ENCODE assay signal across 2 cellular contexts in the genomic region with DNA sequence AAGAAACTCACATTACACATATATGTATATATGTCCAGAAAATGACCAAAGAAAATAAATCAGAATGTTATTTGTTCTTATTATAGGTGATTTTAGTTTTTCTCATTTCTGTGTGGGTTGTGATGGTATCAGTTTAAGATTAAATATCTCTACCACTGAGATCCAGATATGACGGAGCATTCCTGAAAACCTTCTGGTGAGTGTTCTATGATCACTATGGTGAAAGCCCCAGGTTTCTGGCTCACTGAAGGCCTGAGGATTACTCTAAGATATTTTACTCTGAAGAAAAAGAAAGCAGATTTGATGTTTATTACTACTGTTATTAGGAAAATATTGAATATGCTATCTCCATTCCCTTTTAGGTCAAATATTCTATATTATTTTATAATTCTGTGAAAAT.
TF ChIP-seq lines count a peak whose summit lies in the region.

No MANE protein-coding gene starts in this region.

TF ChIP-seq in H1, 55 proteins besides CTCF, POLR2A, EP300 and RAD21:
- TF ChIP-seq CREB1 (IDR thresholded peaks at IDR 0.05) (no peak), CEBPB (IDR thresholded peaks at IDR 0.05; ENCODE audit: low read depth, low read length) (no peak), POLR2AphosphoS5 (IDR thresholded peaks at IDR 0.05; ENCODE audit: low read depth, low read length) (no peak), BRCA1 (IDR thresholded peaks at IDR 0.05; ENCODE audit: low read depth, low read length) (no peak), CHD2 (IDR thresholded peaks at IDR 0.05; ENCODE audit: low read length) (no peak), HDAC6 (IDR thresholded peaks at IDR 0.05; ENCODE audit: low read depth, low read length) (no peak), FOSL1 (IDR thresholded peaks at IDR 0.05; ENCODE audit: insufficient read depth, low read depth, low read length) (no peak), TCF12 (IDR thresholded peaks at IDR 0.05; ENCODE audit: low read depth, low read length) (no peak), BCL11A (IDR thresholded peaks at IDR 0.05; ENCODE audit: low read depth in 2 of 2, low read length in 2 of 2) (no peak), HDAC2 (IDR thresholded peaks at IDR 0.05; ENCODE audit: borderline replicate concordance in 1 of 2, low read depth in 2 of 2, low read length in 2 of 2) (no peak), TEAD4 (IDR thresholded peaks at IDR 0.05; ENCODE audit: low read depth, low read length) (no peak)
- TF ChIP-seq, protein P1, sequence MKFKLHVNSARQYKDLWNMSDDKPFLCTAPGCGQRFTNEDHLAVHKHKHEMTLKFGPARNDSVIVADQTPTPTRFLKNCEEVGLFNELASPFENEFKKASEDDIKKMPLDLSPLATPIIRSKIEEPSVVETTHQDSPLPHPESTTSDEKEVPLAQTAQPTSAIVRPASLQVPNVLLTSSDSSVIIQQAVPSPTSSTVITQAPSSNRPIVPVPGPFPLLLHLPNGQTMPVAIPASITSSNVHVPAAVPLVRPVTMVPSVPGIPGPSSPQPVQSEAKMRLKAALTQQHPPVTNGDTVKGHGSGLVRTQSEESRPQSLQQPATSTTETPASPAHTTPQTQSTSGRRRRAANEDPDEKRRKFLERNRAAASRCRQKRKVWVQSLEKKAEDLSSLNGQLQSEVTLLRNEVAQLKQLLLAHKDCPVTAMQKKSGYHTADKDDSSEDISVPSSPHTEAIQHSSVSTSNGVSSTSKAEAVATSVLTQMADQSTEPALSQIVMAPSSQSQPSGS (IDR thresholded peaks at IDR 0.05; ENCODE audit: low read length), result no peak
- TF ChIP-seq, protein P2, sequence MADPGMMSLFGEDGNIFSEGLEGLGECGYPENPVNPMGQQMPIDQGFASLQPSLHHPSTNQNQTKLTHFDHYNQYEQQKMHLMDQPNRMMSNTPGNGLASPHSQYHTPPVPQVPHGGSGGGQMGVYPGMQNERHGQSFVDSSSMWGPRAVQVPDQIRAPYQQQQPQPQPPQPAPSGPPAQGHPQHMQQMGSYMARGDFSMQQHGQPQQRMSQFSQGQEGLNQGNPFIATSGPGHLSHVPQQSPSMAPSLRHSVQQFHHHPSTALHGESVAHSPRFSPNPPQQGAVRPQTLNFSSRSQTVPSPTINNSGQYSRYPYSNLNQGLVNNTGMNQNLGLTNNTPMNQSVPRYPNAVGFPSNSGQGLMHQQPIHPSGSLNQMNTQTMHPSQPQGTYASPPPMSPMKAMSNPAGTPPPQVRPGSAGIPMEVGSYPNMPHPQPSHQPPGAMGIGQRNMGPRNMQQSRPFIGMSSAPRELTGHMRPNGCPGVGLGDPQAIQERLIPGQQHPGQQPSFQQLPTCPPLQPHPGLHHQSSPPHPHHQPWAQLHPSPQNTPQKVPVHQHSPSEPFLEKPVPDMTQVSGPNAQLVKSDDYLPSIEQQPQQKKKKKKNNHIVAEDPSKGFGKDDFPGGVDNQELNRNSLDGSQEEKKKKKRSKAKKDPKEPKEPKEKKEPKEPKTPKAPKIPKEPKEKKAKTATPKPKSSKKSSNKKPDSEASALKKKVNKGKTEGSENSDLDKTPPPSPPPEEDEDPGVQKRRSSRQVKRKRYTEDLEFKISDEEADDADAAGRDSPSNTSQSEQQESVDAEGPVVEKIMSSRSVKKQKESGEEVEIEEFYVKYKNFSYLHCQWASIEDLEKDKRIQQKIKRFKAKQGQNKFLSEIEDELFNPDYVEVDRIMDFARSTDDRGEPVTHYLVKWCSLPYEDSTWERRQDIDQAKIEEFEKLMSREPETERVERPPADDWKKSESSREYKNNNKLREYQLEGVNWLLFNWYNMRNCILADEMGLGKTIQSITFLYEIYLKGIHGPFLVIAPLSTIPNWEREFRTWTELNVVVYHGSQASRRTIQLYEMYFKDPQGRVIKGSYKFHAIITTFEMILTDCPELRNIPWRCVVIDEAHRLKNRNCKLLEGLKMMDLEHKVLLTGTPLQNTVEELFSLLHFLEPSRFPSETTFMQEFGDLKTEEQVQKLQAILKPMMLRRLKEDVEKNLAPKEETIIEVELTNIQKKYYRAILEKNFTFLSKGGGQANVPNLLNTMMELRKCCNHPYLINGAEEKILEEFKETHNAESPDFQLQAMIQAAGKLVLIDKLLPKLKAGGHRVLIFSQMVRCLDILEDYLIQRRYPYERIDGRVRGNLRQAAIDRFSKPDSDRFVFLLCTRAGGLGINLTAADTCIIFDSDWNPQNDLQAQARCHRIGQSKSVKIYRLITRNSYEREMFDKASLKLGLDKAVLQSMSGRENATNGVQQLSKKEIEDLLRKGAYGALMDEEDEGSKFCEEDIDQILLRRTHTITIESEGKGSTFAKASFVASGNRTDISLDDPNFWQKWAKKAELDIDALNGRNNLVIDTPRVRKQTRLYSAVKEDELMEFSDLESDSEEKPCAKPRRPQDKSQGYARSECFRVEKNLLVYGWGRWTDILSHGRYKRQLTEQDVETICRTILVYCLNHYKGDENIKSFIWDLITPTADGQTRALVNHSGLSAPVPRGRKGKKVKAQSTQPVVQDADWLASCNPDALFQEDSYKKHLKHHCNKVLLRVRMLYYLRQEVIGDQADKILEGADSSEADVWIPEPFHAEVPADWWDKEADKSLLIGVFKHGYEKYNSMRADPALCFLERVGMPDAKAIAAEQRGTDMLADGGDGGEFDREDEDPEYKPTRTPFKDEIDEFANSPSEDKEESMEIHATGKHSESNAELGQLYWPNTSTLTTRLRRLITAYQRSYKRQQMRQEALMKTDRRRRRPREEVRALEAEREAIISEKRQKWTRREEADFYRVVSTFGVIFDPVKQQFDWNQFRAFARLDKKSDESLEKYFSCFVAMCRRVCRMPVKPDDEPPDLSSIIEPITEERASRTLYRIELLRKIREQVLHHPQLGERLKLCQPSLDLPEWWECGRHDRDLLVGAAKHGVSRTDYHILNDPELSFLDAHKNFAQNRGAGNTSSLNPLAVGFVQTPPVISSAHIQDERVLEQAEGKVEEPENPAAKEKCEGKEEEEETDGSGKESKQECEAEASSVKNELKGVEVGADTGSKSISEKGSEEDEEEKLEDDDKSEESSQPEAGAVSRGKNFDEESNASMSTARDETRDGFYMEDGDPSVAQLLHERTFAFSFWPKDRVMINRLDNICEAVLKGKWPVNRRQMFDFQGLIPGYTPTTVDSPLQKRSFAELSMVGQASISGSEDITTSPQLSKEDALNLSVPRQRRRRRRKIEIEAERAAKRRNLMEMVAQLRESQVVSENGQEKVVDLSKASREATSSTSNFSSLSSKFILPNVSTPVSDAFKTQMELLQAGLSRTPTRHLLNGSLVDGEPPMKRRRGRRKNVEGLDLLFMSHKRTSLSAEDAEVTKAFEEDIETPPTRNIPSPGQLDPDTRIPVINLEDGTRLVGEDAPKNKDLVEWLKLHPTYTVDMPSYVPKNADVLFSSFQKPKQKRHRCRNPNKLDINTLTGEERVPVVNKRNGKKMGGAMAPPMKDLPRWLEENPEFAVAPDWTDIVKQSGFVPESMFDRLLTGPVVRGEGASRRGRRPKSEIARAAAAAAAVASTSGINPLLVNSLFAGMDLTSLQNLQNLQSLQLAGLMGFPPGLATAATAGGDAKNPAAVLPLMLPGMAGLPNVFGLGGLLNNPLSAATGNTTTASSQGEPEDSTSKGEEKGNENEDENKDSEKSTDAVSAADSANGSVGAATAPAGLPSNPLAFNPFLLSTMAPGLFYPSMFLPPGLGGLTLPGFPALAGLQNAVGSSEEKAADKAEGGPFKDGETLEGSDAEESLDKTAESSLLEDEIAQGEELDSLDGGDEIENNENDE (IDR thresholded peaks at IDR 0.05; ENCODE audit: insufficient replicate concordance, low read length), result no peak

TF ChIP-seq in HepG2, 621 proteins besides CTCF, POLR2A, EP300 and RAD21:
- TF ChIP-seq, protein P3, sequence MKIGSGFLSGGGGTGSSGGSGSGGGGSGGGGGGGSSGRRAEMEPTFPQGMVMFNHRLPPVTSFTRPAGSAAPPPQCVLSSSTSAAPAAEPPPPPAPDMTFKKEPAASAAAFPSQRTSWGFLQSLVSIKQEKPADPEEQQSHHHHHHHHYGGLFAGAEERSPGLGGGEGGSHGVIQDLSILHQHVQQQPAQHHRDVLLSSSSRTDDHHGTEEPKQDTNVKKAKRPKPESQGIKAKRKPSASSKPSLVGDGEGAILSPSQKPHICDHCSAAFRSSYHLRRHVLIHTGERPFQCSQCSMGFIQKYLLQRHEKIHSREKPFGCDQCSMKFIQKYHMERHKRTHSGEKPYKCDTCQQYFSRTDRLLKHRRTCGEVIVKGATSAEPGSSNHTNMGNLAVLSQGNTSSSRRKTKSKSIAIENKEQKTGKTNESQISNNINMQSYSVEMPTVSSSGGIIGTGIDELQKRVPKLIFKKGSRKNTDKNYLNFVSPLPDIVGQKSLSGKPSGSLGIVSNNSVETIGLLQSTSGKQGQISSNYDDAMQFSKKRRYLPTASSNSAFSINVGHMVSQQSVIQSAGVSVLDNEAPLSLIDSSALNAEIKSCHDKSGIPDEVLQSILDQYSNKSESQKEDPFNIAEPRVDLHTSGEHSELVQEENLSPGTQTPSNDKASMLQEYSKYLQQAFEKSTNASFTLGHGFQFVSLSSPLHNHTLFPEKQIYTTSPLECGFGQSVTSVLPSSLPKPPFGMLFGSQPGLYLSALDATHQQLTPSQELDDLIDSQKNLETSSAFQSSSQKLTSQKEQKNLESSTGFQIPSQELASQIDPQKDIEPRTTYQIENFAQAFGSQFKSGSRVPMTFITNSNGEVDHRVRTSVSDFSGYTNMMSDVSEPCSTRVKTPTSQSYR (CRISPR knock-in tag; IDR thresholded peaks at IDR 0.05; ENCODE audit: borderline replicate concordance), result no peak
- TF ChIP-seq ZNF75D (CRISPR knock-in tag; IDR thresholded peaks at IDR 0.05; ENCODE audit: borderline replicate concordance) (no peak), SIX1 (CRISPR knock-in tag; IDR thresholded peaks at IDR 0.05; ENCODE audit: borderline replicate concordance) (no peak), ETV5 (CRISPR knock-in tag; IDR thresholded peaks at IDR 0.05; ENCODE audit: borderline replicate concordance) (no peak), EHMT2 (IDR thresholded peaks at IDR 0.05; ENCODE audit: borderline replicate concordance, low read depth, low read length) (no peak), PAWR (CRISPR knock-in tag; IDR thresholded peaks at IDR 0.05; ENCODE audit: borderline replicate concordance) (no peak), GABPA (IDR thresholded peaks at IDR 0.05; ENCODE audit: low read depth, low read length) (no peak), GABPA (CRISPR knock-in tag; IDR thresholded peaks at IDR 0.05; ENCODE audit: low read depth) (no peak), SMARCE1 (IDR thresholded peaks at IDR 0.05; ENCODE audit: borderline replicate concordance) (no peak)
- TF ChIP-seq, protein P4, sequence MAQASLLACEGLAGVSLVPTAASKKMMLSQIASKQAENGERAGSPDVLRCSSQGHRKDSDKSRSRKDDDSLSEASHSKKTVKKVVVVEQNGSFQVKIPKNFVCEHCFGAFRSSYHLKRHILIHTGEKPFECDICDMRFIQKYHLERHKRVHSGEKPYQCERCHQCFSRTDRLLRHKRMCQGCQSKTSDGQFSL (CRISPR knock-in tag; IDR thresholded peaks at IDR 0.05), result no peak
